11 cellular contexts compared by ENCODE assay signal in genomic region chr7:84025332-84025927, GRCh38.
DNase-seq lines count a peak whose midpoint lies in the region; ATAC-seq and FAIRE-seq lines count a peak whose summit lies in the region.
"Had no signal": no experiment of that assay in that cellular context is flagged by ENCODE, and none has a peak within 500 bp of the region (broad histone marks: within the 10 kb centered on the region; RNA-seq: fewer than 3 reads in every experiment).

No MANE protein-coding gene starts in this region.

- no peak overlapping the region for H3K27ac Mint-ChIP-seq in stimulated activated effector memory CD8-positive, alpha-beta T cell treated with anti-CD3 and anti-CD28 coated beads, Interleukin-12 subunit alpha, Interleukin-12 subunit beta, amount 100 ng/mL, for 72 hours
- H3K27ac Mint-ChIP-seq: activated naive CD8-positive, alpha-beta T cell; stimulated activated naive CD8-positive, alpha-beta T cell treated with anti-CD3 and anti-CD28 coated beads, Interleukin-15, Interleukin-2, amounts not matched to agents 100 ng/mL and 50 ng/mL, for 24 hours; T-helper 17 cell had no signal

- FAIRE-seq in small intestine (lab: Jason Lieb, UNC), result no peak

- peak overlapping the region; percentile 73 for H3K4me3 ChIP-seq in adipocyte (ENCODE audit: low read length)
- no peak overlapping the region for H3K4me3 ChIP-seq in small intestine (ENCODE audit: low read depth in 1 of 2, low read length in 2 of 2)

- 14 to 40% (median 36%) methylated on average over 3 of the region's 3 CpGs for WGBS in small intestine, 3 donors

- ATAC-seq in HG03432 (IDR thresholded peaks at IDR 0.05; ENCODE audit: unreplicated experiment) (peak; percentile 57), left cardiac atrium (peak; percentile 72 to 91), GM18870 (IDR thresholded peaks at IDR 0.05; ENCODE audit: unreplicated experiment) (no peak), HG03025 (IDR thresholded peaks at IDR 0.05; ENCODE audit: low FRiP score, unreplicated experiment) (no peak)
- no peak for ATAC-seq in stimulated activated effector memory CD8-positive, alpha-beta T cell treated with anti-CD3 and anti-CD28 coated beads, Interleukin-12 subunit alpha, Interleukin-12 subunit beta, amount 100 ng/mL, for 72 hours
- ATAC-seq: T-helper 17 cell had no signal

- no peaks in the 10 kb centered on the region for H3K27me3 ChIP-seq in adipocyte (replicated peaks; ENCODE audit: control insufficient read depth, insufficient read depth, low read length)
- no peaks in the 10 kb centered on the region for H3K27me3 ChIP-seq in small intestine (ENCODE audit: control insufficient read depth in 2 of 2, insufficient read depth in 2 of 2, low read length in 2 of 2)

- DNase-seq in adipocyte (ENCODE audit: low read depth) (peak; percentile 85), left cardiac atrium (peak; percentile 21), small intestine (peak; percentile 18), OCI-M2 (lab: John Stamatoyannopoulos, UW; ENCODE audit: unreplicated experiment) (no peak)
- no peak for DNase-seq in stimulated activated effector memory CD8-positive, alpha-beta T cell treated with anti-CD3 and anti-CD28 coated beads, Interleukin-12 subunit alpha, Interleukin-12 subunit beta, amount 100 ng/mL, for 72 hours (ENCODE audit: low spot score in 2 of 2)
- DNase-seq: T-helper 17 cell had no signal

- H3K4me1 ChIP-seq in adipocyte (ENCODE audit: control insufficient read depth, insufficient read depth, low read length) (peaks cover 41% of the 10 kb centered on the region), small intestine (ENCODE audit: control insufficient read depth in 2 of 2, insufficient read depth in 1 of 2, low read depth in 1 of 2, low read length in 1 of 2) (peaks cover 0 to 4% of the 10 kb centered on the region in 2 donors)

- peak overlapping the region; percentile 78 for H3K9ac ChIP-seq in adipocyte (ENCODE audit: low read length)

- H3K36me3 ChIP-seq in adipocyte (ENCODE audit: control insufficient read depth, insufficient read depth, low read length, severe bottlenecking) (no peaks in the 10 kb centered on the region), small intestine (ENCODE audit: control insufficient read depth in 2 of 2, insufficient read depth in 2 of 2, low read length in 2 of 2) (no peaks in the 10 kb centered on the region)

- H3K9me3 Mint-ChIP-seq in stimulated activated effector memory CD8-positive, alpha-beta T cell treated with anti-CD3 and anti-CD28 coated beads, Interleukin-12 subunit alpha, Interleukin-12 subunit beta, amount 100 ng/mL, for 72 hours, result peaks cover 13% of the 10 kb centered on the region

- H3K9me3 ChIP-seq in adipocyte (ENCODE audit: control insufficient read depth, low read length) (no peaks in the 10 kb centered on the region), small intestine (ENCODE audit: control insufficient read depth, low read depth) (no peaks in the 10 kb centered on the region)

- intact Hi-C loops in left cardiac atrium (cut with DNase I), result no loop called here

- no peaks in the 10 kb centered on the region for H3K4me1 Mint-ChIP-seq in stimulated activated effector memory CD8-positive, alpha-beta T cell treated with anti-CD3 and anti-CD28 coated beads, Interleukin-12 subunit alpha, Interleukin-12 subunit beta, amount 100 ng/mL, for 72 hours
- H3K4me1 Mint-ChIP-seq: T-helper 17 cell had no signal

- H3K4me3 Mint-ChIP-seq in stimulated activated effector memory CD8-positive, alpha-beta T cell treated with anti-CD3 and anti-CD28 coated beads, Interleukin-12 subunit alpha, Interleukin-12 subunit beta, amount 100 ng/mL, for 72 hours, result no peak overlapping the region
- H3K4me3 Mint-ChIP-seq: activated naive CD8-positive, alpha-beta T cell; stimulated activated naive CD8-positive, alpha-beta T cell treated with anti-CD3 and anti-CD28 coated beads, Interleukin-15, Interleukin-2, amounts not matched to agents 100 ng/mL and 50 ng/mL, for 24 hours; T-helper 17 cell had no signal

- no peaks in the 10 kb centered on the region for H3K36me3 Mint-ChIP-seq in stimulated activated effector memory CD8-positive, alpha-beta T cell treated with anti-CD3 and anti-CD28 coated beads, Interleukin-12 subunit alpha, Interleukin-12 subunit beta, amount 100 ng/mL, for 72 hours
- H3K36me3 Mint-ChIP-seq: activated naive CD8-positive, alpha-beta T cell had no signal

- H3K27ac ChIP-seq in small intestine (ENCODE audit: low read depth in 1 of 2, low read length in 1 of 2), result no peak overlapping the region

Comparison
In these comparisons a context has a peak if more than half of its experiments do, and no peak if none do; other contexts are left out.
1. ATAC-seq: peak in HG03432 (single experiment) and left cardiac atrium (2 of 2); none in GM18870 (single experiment), HG03025 (single experiment) and stimulated activated effector memory CD8-positive, alpha-beta T cell treated with anti-CD3 and anti-CD28 coated beads, Interleukin-12 subunit alpha, Interleukin-12 subunit beta, amount 100 ng/mL, for 72 hours (single experiment).
2. DNase-seq: peak in adipocyte (single experiment), left cardiac atrium (single experiment) and small intestine (single experiment); none in OCI-M2 (single experiment) and stimulated activated effector memory CD8-positive, alpha-beta T cell treated with anti-CD3 and anti-CD28 coated beads, Interleukin-12 subunit alpha, Interleukin-12 subunit beta, amount 100 ng/mL, for 72 hours (0 of 2).